1 cellular context compared by ENCODE assay signal in the genomic region with DNA sequence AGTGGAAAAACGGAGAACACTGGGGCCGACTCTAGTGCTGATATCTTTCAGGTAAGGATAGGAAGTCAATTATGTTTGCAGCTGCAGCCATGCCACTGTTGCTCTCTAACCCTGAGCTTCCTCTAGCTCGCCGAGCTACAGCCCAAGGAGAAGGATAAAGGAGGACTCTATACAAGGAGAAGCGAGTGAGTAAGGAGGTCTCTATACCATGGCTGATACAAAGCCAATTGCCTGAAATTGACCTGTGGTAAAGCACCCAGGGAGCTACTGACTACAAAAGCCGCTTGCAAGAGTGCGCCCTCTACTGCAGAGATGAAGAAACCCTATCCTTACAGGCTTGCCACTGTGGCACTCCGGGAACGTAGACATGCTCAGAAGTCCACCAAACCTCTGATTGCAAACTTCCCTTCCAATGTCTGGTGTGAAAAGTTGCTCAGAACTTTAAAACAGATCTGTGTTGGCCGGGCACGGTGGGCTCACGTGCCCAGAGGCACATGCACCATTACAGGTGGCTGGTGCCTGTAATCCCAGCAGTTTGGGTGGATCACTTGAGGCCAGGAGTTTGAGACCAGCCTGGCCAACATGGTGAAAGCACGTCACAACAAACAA.
TF ChIP-seq lines count a peak whose summit lies in the region.

No MANE protein-coding gene starts in this region.

TF ChIP-seq in SK-N-SH treated with all-trans-retinoic acid at 6 μM for 48 hours, 23 proteins besides CTCF, POLR2A, EP300 and RAD21 (continued from another document):
- TF ChIP-seq, protein P1, sequence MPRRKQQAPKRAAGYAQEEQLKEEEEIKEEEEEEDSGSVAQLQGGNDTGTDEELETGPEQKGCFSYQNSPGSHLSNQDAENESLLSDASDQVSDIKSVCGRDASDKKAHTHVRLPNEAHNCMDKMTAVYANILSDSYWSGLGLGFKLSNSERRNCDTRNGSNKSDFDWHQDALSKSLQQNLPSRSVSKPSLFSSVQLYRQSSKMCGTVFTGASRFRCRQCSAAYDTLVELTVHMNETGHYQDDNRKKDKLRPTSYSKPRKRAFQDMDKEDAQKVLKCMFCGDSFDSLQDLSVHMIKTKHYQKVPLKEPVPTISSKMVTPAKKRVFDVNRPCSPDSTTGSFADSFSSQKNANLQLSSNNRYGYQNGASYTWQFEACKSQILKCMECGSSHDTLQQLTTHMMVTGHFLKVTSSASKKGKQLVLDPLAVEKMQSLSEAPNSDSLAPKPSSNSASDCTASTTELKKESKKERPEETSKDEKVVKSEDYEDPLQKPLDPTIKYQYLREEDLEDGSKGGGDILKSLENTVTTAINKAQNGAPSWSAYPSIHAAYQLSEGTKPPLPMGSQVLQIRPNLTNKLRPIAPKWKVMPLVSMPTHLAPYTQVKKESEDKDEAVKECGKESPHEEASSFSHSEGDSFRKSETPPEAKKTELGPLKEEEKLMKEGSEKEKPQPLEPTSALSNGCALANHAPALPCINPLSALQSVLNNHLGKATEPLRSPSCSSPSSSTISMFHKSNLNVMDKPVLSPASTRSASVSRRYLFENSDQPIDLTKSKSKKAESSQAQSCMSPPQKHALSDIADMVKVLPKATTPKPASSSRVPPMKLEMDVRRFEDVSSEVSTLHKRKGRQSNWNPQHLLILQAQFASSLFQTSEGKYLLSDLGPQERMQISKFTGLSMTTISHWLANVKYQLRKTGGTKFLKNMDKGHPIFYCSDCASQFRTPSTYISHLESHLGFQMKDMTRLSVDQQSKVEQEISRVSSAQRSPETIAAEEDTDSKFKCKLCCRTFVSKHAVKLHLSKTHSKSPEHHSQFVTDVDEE (CRISPR knock-in tag; IDR thresholded peaks at IDR 0.05), result no peak
- TF ChIP-seq ISL1 (CRISPR knock-in tag; IDR thresholded peaks at IDR 0.05) (no peak), SNAI2 (CRISPR knock-in tag; IDR thresholded peaks at IDR 0.05) (no peak), ESRRG (CRISPR knock-in tag; IDR thresholded peaks at IDR 0.05) (no peak)
